Comparison of ENCODE assay signal across 1 cellular context in the genomic region with DNA sequence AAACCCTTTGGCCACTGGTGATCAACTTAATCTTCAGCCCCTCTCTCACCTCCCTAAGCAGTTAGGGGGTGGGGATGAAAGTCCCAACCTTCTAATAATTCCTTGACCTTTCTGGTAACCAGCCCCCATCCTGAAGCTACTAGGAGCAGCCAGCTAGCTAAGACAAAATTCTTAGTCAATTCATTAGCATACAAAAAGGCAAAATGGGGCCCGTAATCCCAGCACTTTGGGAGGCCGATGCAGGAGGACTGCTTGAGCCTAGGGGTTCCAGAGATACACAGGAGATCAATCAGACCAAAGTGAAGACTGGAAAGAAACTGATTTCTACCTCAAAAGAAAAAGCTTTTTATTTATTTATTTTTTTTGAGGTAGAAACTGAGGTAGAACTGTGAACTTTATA.
TF ChIP-seq lines count a peak whose summit lies in the region.

No MANE protein-coding gene starts in this region.

TF ChIP-seq in HCT116, 20 proteins besides CTCF, POLR2A, EP300 and RAD21 (continued from another document):
- TF ChIP-seq, protein P1, sequence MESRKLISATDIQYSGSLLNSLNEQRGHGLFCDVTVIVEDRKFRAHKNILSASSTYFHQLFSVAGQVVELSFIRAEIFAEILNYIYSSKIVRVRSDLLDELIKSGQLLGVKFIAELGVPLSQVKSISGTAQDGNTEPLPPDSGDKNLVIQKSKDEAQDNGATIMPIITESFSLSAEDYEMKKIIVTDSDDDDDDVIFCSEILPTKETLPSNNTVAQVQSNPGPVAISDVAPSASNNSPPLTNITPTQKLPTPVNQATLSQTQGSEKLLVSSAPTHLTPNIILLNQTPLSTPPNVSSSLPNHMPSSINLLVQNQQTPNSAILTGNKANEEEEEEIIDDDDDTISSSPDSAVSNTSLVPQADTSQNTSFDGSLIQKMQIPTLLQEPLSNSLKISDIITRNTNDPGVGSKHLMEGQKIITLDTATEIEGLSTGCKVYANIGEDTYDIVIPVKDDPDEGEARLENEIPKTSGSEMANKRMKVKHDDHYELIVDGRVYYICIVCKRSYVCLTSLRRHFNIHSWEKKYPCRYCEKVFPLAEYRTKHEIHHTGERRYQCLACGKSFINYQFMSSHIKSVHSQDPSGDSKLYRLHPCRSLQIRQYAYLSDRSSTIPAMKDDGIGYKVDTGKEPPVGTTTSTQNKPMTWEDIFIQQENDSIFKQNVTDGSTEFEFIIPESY (IDR thresholded peaks at IDR 0.05; ENCODE audit: extremely low read depth, insufficient replicate concordance, low read length), result no peak
- TF ChIP-seq FOSL1 (IDR thresholded peaks at IDR 0.05; ENCODE audit: low read depth), result no peak
- TF ChIP-seq EZH2 (IDR thresholded peaks at IDR 0.05), result no peak
- TF ChIP-seq CEBPB (IDR thresholded peaks at IDR 0.05; ENCODE audit: low read depth), result no peak
- TF ChIP-seq POLR2AphosphoS5 (IDR thresholded peaks at IDR 0.05; ENCODE audit: low read depth, low read length), result no peak
- TF ChIP-seq ZFX (IDR thresholded peaks at IDR 0.05), result no peak
- TF ChIP-seq SRF (IDR thresholded peaks at IDR 0.05; ENCODE audit: low read depth), result no peak
- TF ChIP-seq EZH2phosphoT487 (IDR thresholded peaks at IDR 0.05; ENCODE audit: borderline replicate concordance), result no peak
- TF ChIP-seq SIN3A (IDR thresholded peaks at IDR 0.05; ENCODE audit: low read depth), result no peak
- TF ChIP-seq, protein P2, sequence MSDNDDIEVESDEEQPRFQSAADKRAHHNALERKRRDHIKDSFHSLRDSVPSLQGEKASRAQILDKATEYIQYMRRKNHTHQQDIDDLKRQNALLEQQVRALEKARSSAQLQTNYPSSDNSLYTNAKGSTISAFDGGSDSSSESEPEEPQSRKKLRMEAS (IDR thresholded peaks at IDR 0.05), result no peak
- TF ChIP-seq SP1 (IDR thresholded peaks at IDR 0.05; ENCODE audit: low read depth), result no peak
- TF ChIP-seq ZNF274 (IDR thresholded peaks at IDR 0.05; ENCODE audit: low read depth, low read length), result no peak
- TF ChIP-seq JUND (IDR thresholded peaks at IDR 0.05), result no peak
